In genomic region chr1:194322751-194323150, GRCh38 we compare ENCODE assay signal across 26 cellular contexts.
"Had no signal": no experiment of that assay in that cellular context is flagged by ENCODE, and none has a peak within 500 bp of the region (broad histone marks: within the 10 kb centered on the region; RNA-seq: fewer than 3 reads in every experiment).

No MANE protein-coding gene starts in this region.

- H3K36me3 ChIP-seq: brain microvascular endothelial cell had no signal

- ATAC-seq: activated CD4-positive, alpha-beta T cell treated with anti-CD3 and anti-CD28 coated beads for 36 hours; activated CD8-positive, alpha-beta memory T cell treated with anti-CD3 and anti-CD28 coated beads, Interleukin-2, amount 10 ng/mL, durations not matched to agents 7 days and 5 days; activated CD8-positive, alpha-beta T cell treated with anti-CD3 and anti-CD28 coated beads, Interleukin-2, amount 10 ng/mL, durations not matched to agents 7 days and 5 days; activated T-helper 17 cell treated with anti-CD3 and anti-CD28 coated beads, Interleukin-2, amount 50 U/mL, for 72 hours; esophagus mucosa; T-helper 17 cell had no signal

- H3K27ac ChIP-seq: brain microvascular endothelial cell, coronary artery, dorsolateral prefrontal cortex had no signal

- H3K4me3 ChIP-seq: coronary artery, dorsolateral prefrontal cortex had no signal

- H3K27me3 ChIP-seq: brain microvascular endothelial cell, dorsolateral prefrontal cortex had no signal

- DNase-seq: activated CD4-positive, alpha-beta memory T cell treated with anti-CD3 and anti-CD28 coated beads for 36 hours; activated CD4-positive, alpha-beta T cell treated with anti-CD3 and anti-CD28 coated beads for 36 hours; activated CD4-positive, alpha-beta T cell treated with anti-CD3 and anti-CD28 coated beads, Interleukin-2, amount 10 ng/mL, durations not matched to agents 24 days and 14 days; activated CD4-positive, CD25-positive, alpha-beta regulatory T cell; activated CD4-positive, CD25-positive, alpha-beta regulatory T cell treated with anti-CD3 and anti-CD28 coated beads, Interleukin-2, amount 50 U/mL, for 72 hours; activated CD8-positive, alpha-beta memory T cell treated with anti-CD3 and anti-CD28 coated beads, Interleukin-2, amount 10 ng/mL, durations not matched to agents 7 days and 5 days; activated CD8-positive, alpha-beta memory T cell treated with anti-CD3 and anti-CD28 coated beads, Interleukin-2, amount 50 U/mL, for 48 hours; activated CD8-positive, alpha-beta T cell treated with anti-CD3 and anti-CD28 coated beads, Interleukin-2, amount 10 ng/mL, durations not matched to agents 7 days and 5 days; activated effector memory CD4-positive, alpha-beta T cell treated with Interleukin-2 at 50 U/mL for 16 hours; activated gamma-delta T cell treated with Interleukin-2 at 50 U/mL for 16 hours; activated naive CD4-positive, alpha-beta T cell treated with anti-CD3 and anti-CD28 coated beads, Interleukin-2, amount 50 U/mL, for 16 hours; activated naive CD4-positive, alpha-beta T cell treated with Interleukin-2 at 50 U/mL for 16 hours; activated T-cell treated with anti-CD3 and anti-CD28 coated beads for 4 hours; activated T-cell treated with anti-CD3 and anti-CD28 coated beads, Interleukin-2, amount 50 U/mL, for 24 hours; amniotic stem cell; anterior cingulate cortex; brain microvascular endothelial cell; dorsolateral prefrontal cortex; effector memory CD4-positive, alpha-beta T cell; endodermal cell; foreskin fibroblast; head of caudate nucleus; T-helper 17 cell had no signal
